Comparison of ENCODE assay signal across 8 cellular contexts in genomic region chr19:19488875-19489690, GRCh38. TPM values are rescaled to one million over a fixed set of nuclear protein-coding genes. Genes with fewer than 3 reads are reported as not detected.
A peak's percentile ranks its signal among the peaks of the same experiment; 100 is the strongest.
DNase-seq lines count a peak whose midpoint lies in the region; ATAC-seq and TF ChIP-seq lines count a peak whose summit lies in the region.

No MANE protein-coding gene starts in this region.

- H3K27ac ChIP-seq in A673 (ENCODE audit: low read depth, low read length, poor library complexity, severe bottlenecking) = peak overlapping the region; percentile 91

- H3K27ac Mint-ChIP-seq in activated T-helper 17 cell treated with anti-CD3 and anti-CD28 coated beads, Interleukin-2, amount 50 U/mL, for 72 hours = peak overlapping the region; percentile 96
- peak overlapping the region; percentile 98 to 99 (median 99) for H3K27ac Mint-ChIP-seq in nephron

- H3K27me3 ChIP-seq in A673 (replicated peaks; ENCODE audit: insufficient read depth, low read depth, low read length, poor library complexity) = no peaks in the 10 kb centered on the region

- TSS peak; percentile 95 for BruUV-seq in A673 (replicated peaks; lab: Mats Ljungman, UMichigan)

- TF ChIP-seq CTCF in A673 (conservative IDR thresholded peaks at IDR 0.05; ENCODE audit: low read depth, low read length) = no peak
- no peak for TF ChIP-seq CTCF in fibroblast of mammary gland (conservative IDR thresholded peaks at IDR 0.05; ENCODE audit: control insufficient read depth, insufficient read depth, low read depth, low read length)
- TF ChIP-seq CTCF in nephron (IDR thresholded peaks at IDR 0.05; ENCODE audit: unreplicated experiment in 3 of 3) = no peak

- ATAC-seq in GM18867 (IDR thresholded peaks at IDR 0.05; ENCODE audit: unreplicated experiment) (peak; percentile 55), HG03439 (IDR thresholded peaks at IDR 0.05; ENCODE audit: unreplicated experiment) (peak; percentile 51)
- ATAC-seq in activated T-helper 17 cell treated with anti-CD3 and anti-CD28 coated beads, Interleukin-2, amount 50 U/mL, for 72 hours (replicated peaks) = peak; percentile 91

- peaks cover 29% of the 10 kb centered on the region for H3K36me3 Mint-ChIP-seq in activated T-helper 17 cell treated with anti-CD3 and anti-CD28 coated beads, Interleukin-2, amount 50 U/mL, for 72 hours (ENCODE audit: low read depth)
- H3K36me3 Mint-ChIP-seq in nephron (ENCODE audit: low read depth) = peaks cover 5% of the 10 kb centered on the region

- H3K36me3 ChIP-seq in A673 (ENCODE audit: insufficient read depth, low read length, poor library complexity, severe bottlenecking) = peaks cover 18% of the 10 kb centered on the region

- CTCF ChIA-PET in A673 (lab: Charles Lee) = no interaction called here

- intact Hi-C loops in A673 (cut with micrococcal nuclease; ENCODE audit: unreplicated experiment) = loop anchor here (2.0 to 5.0 kb wide), 2 partner anchors 122 to 342 kb away; no protein-coding TSS in a partner anchor

- H3K27me3 Mint-ChIP-seq in activated T-helper 17 cell treated with anti-CD3 and anti-CD28 coated beads, Interleukin-2, amount 50 U/mL, for 72 hours = no peaks in the 10 kb centered on the region
- no peaks in the 10 kb centered on the region for H3K27me3 Mint-ChIP-seq in nephron (ENCODE audit: low read depth)

- peak overlapping the region; percentile 70 for H3K4me3 Mint-ChIP-seq in activated T-helper 17 cell treated with anti-CD3 and anti-CD28 coated beads, Interleukin-2, amount 50 U/mL, for 72 hours
- peak overlapping the region; percentile 40 to 60 (median 54) for H3K4me3 Mint-ChIP-seq in nephron

- H3K9me3 ChIP-seq in A673 (ENCODE audit: low read depth, low read length, poor library complexity, severe bottlenecking) = no peaks in the 10 kb centered on the region

- H3K4me1 Mint-ChIP-seq in activated T-helper 17 cell treated with anti-CD3 and anti-CD28 coated beads, Interleukin-2, amount 50 U/mL, for 72 hours = peaks cover 25% of the 10 kb centered on the region
- H3K4me1 Mint-ChIP-seq in nephron = peaks cover 60% of the 10 kb centered on the region

- H3K4me3 ChIP-seq in A673 (ENCODE audit: low read depth, low read length, poor library complexity, severe bottlenecking) = peak overlapping the region; percentile 25
- H3K4me3 ChIP-seq in fibroblast of mammary gland (ENCODE audit: control insufficient read depth, low read depth, low read length) = no peak overlapping the region

- DNase-seq in A673 (ENCODE audit: low spot score) (peak; percentile 97), RPMI7951 (ENCODE audit: low read depth) (peak; percentile 75), fibroblast of mammary gland (ENCODE audit: low read depth) (peak; percentile 97)
- DNase-seq in stimulated activated naive CD4-positive, alpha-beta T cell treated with Interleukin-2 at 50 U/mL for 16 hours (lab: John Stamatoyannopoulos, UW) = peak; percentile 83

- POLR2A ChIA-PET in A673 (lab: Charles Lee; ENCODE audit: low non-redundant PET) = no interaction called here

- peaks cover 39% of the 10 kb centered on the region for H3K4me1 ChIP-seq in A673 (ENCODE audit: insufficient read depth, low read length, poor library complexity, severe bottlenecking)

- no peaks in the 10 kb centered on the region for H3K9me3 Mint-ChIP-seq in activated T-helper 17 cell treated with anti-CD3 and anti-CD28 coated beads, Interleukin-2, amount 50 U/mL, for 72 hours
- H3K9me3 Mint-ChIP-seq in nephron = no peaks in the 10 kb centered on the region

RNA-seq across cellular contexts. Expression of gene TSSK6, which starts 26.3 kb away (rescaled TPM):
- 2.5 TPM in 2 replicates for total RNA-seq in A673 (2021)
- 0.68 and 0.96 TPM in 2 replicates for total RNA-seq in RPMI7951 (2014; rRNA removed; shearing (Covaris generic))
- 1 to 10 TPM; 4.1 to 4.5 TPM for total RNA-seq in activated T-helper 17 cell treated with anti-CD3 and anti-CD28 coated beads, Interleukin-2, amount 50 U/mL, for 72 hours

RNA-seq across cellular contexts. Expression of gene NDUFA13, which starts 26.9 kb away (rescaled TPM):
- total RNA-seq in A673 (2021) = 421 and 431 TPM in 2 replicates
- 282 and 300 TPM in 2 replicates for total RNA-seq in RPMI7951 (2014; rRNA removed; shearing (Covaris generic))
- 100 to 1,000 TPM; 276 to 397 TPM for total RNA-seq in activated T-helper 17 cell treated with anti-CD3 and anti-CD28 coated beads, Interleukin-2, amount 50 U/mL, for 72 hours

RNA-seq across cellular contexts. Expression of gene YJEFN3, which starts 39.6 kb away (rescaled TPM):
- total RNA-seq in A673 (2021) = 8.6 TPM in 2 replicates
- total RNA-seq in RPMI7951 (2014; rRNA removed; shearing (Covaris generic)) = 0.12 TPM in 1 of 2 replicates, not detected in the other
- 10 to 100 TPM in 1 of 2 donors, 1 to 10 TPM in 1; 6.7 to 10.3 TPM for total RNA-seq in activated T-helper 17 cell treated with anti-CD3 and anti-CD28 coated beads, Interleukin-2, amount 50 U/mL, for 72 hours

RNA-seq across cellular contexts. Expression of gene CILP2, which starts 49.0 kb away (rescaled TPM):
- total RNA-seq in A673 (2021) = 0.77 and 1.6 TPM in 2 replicates
- total RNA-seq in RPMI7951 (2014; rRNA removed; shearing (Covaris generic)) = under 0.01 and 0.20 TPM in 2 replicates
- total RNA-seq in activated T-helper 17 cell treated with anti-CD3 and anti-CD28 coated beads, Interleukin-2, amount 50 U/mL, for 72 hours = under 1 TPM; 0.26 to 0.97 TPM
